ENCODE assay signal across 29 cellular contexts in the genomic region with DNA sequence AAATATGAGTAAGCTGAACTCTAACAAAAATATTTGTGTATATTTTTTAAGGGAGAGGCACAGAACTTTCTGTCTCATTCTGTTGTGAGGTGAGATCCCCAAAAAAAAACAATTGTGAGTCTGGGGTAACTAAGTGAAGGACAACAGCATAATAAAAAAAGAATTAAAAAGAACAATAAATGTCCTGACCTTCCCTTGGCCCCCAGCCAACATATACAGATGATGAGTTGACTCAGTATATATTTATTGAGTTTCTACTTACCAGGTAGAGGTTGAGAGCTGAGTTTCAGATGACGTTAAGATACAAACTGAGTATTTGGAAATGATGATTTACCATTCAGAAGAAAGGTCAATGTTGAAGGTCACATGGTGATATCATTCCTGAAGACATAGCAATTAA.
"Had no signal": no experiment of that assay in that cellular context is flagged by ENCODE, and none has a peak within 500 bp of the region (broad histone marks: within the 10 kb centered on the region; RNA-seq: fewer than 3 reads in every experiment).

No MANE protein-coding gene starts in this region.

- H3K27ac ChIP-seq: body of pancreas, dorsolateral prefrontal cortex, WERI-Rb-1 had no signal

- H3K36me3 Mint-ChIP-seq: activated naive CD8-positive, alpha-beta T cell had no signal

- H3K4me1 ChIP-seq: body of pancreas had no signal

- DNase-seq: activated B cell treated with CpG ODN at 0.5 μM for 24 hours; activated CD4-positive, alpha-beta T cell treated with anti-CD3 and anti-CD28 coated beads for 48 hours; activated CD4-positive, alpha-beta T cell treated with anti-CD3 and anti-CD28 coated beads, Interleukin-2, amount 50 U/mL, for 1 hour; activated CD4-positive, alpha-beta T cell treated with anti-CD3 and anti-CD28 coated beads, Interleukin-2, amount 50 U/mL, for 48 hours; activated CD8-positive, alpha-beta memory T cell treated with anti-CD3 and anti-CD28 coated beads for 24 hours; activated CD8-positive, alpha-beta T cell treated with anti-CD3 and anti-CD28 coated beads for 36 hours; activated effector memory CD4-positive, alpha-beta T cell treated with Interleukin-2 at 50 U/mL for 16 hours; activated gamma-delta T cell treated with Interleukin-2 at 50 U/mL for 16 hours; activated naive CD4-positive, alpha-beta T cell treated with anti-CD3 and anti-CD28 coated beads, Interleukin-2, amount 50 U/mL, for 16 hours; activated naive CD4-positive, alpha-beta T cell treated with Interleukin-2 at 50 U/mL for 16 hours; activated T-cell treated with anti-CD3 and anti-CD28 coated beads, Interleukin-2, amount 50 U/mL, for 4 hours; amygdala; aorta; body of pancreas; caudate nucleus; cortex of kidney; dorsolateral prefrontal cortex; effector memory CD8-positive, alpha-beta T cell; foreskin fibroblast; head of caudate nucleus; T-helper 1 cell; T-helper 17 cell; T1000; WERI-Rb-1 had no signal

- H3K27me3 ChIP-seq: body of pancreas, dorsolateral prefrontal cortex had no signal

- H3K9me3 ChIP-seq: body of pancreas had no signal

- H3K4me1 Mint-ChIP-seq: activated B cell treated with CpG ODN at 0.5 μM for 24 hours; activated T-helper 17 cell treated with anti-CD3 and anti-CD28 coated beads, Interleukin-2, amount 50 U/mL, for 72 hours; T-helper 17 cell had no signal

- H3K4me3 ChIP-seq: body of pancreas, dorsolateral prefrontal cortex had no signal

- H3K36me3 ChIP-seq: WERI-Rb-1 had no signal

- FAIRE-seq: colon, frontal cortex had no signal

- H3K27me3 Mint-ChIP-seq: activated B cell treated with CpG ODN at 0.5 μM for 24 hours; activated CD8-positive, alpha-beta T cell treated with anti-CD3 and anti-CD28 coated beads for 36 hours; activated naive CD8-positive, alpha-beta T cell; activated T-helper 17 cell treated with anti-CD3 and anti-CD28 coated beads, Interleukin-2, amount 50 U/mL, for 72 hours; effector memory CD8-positive, alpha-beta T cell; T-helper 17 cell had no signal

- H3K9me3 Mint-ChIP-seq: activated CD8-positive, alpha-beta T cell treated with anti-CD3 and anti-CD28 coated beads for 36 hours; activated T-helper 17 cell treated with anti-CD3 and anti-CD28 coated beads, Interleukin-2, amount 50 U/mL, for 72 hours; T-helper 2 cell treated with Interferon-gamma antibody and Interleukin-4, amounts not matched to agents 5 μg/mL and 100 μg/mL, for 36 hours had no signal

- H3K4me3 Mint-ChIP-seq: activated B cell treated with CpG ODN at 0.5 μM for 24 hours; activated CD8-positive, alpha-beta T cell treated with anti-CD3 and anti-CD28 coated beads for 36 hours; activated naive CD8-positive, alpha-beta T cell; activated T-cell treated with anti-CD3 and anti-CD28 coated beads, Interleukin-2, amount 50 U/mL, for 4 hours; activated T-helper 17 cell treated with anti-CD3 and anti-CD28 coated beads, Interleukin-2, amount 50 U/mL, for 72 hours; effector memory CD8-positive, alpha-beta T cell; T-helper 17 cell; T-helper 2 cell treated with Interferon-gamma antibody and Interleukin-4, amounts not matched to agents 5 μg/mL and 100 μg/mL, for 36 hours had no signal

- H3K27ac Mint-ChIP-seq: activated B cell treated with CpG ODN at 0.5 μM for 24 hours; activated CD8-positive, alpha-beta T cell treated with anti-CD3 and anti-CD28 coated beads for 36 hours; activated naive CD8-positive, alpha-beta T cell; activated T-helper 17 cell treated with anti-CD3 and anti-CD28 coated beads, Interleukin-2, amount 50 U/mL, for 72 hours; effector memory CD8-positive, alpha-beta T cell; T-helper 17 cell; T-helper 2 cell treated with Interferon-gamma antibody and Interleukin-4, amounts not matched to agents 5 μg/mL and 100 μg/mL, for 36 hours had no signal
